8 cellular contexts compared by ENCODE assay signal in the genomic region with DNA sequence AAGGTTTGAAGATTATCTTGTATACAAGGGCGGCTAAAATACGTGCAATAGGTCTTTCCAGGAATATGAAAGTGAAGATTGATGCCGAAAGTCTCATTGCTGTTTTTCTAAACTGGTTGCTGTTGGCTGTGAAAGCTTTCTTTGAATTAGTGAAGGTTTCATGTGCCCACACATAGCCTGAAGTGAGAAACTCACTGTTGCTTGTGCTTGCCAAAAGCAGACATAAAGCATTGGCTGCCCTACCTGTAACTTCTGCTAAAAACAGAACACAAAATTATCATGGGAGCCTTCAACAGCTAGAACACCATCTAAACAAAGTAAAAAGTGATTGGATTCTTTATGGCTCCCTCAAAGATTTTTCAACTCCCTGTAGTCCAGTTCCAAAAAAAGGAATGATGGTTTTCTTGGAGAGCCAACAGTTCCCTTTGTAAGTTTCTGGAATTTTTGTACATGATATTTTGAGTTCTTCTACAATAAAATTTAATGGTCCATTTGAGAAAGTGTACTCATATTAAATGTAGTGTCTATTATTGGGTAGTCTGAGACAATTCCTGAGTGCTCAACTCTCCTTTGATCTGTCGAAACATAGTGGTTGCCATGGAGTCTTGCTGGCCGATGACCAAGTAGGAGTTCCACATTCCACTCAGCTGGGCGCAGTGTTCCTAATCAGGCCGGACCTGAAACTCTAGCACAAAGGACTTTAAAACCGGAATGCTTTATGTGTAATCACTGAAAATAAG.
DNase-seq lines count a peak whose midpoint lies in the region; ATAC-seq, FAIRE-seq and TF ChIP-seq lines count a peak whose summit lies in the region.

No MANE protein-coding gene starts in this region.

- H3K4me1 ChIP-seq in Karpas-422 (ENCODE audit: low read length) = peaks cover 42% of the 10 kb centered on the region
- no peaks in the 10 kb centered on the region for H3K4me1 ChIP-seq in GM12878 (ENCODE audit: control insufficient read depth, insufficient read depth, low read length)
- peaks cover 0 to 48% (median 34%) of the 10 kb centered on the region in 4 donors for H3K4me1 ChIP-seq in sigmoid colon
- H3K4me1 ChIP-seq in effector memory CD4-positive, alpha-beta T cell (ENCODE audit: control insufficient read depth, insufficient read depth, low read length, poor library complexity, severe bottlenecking) = no peaks in the 10 kb centered on the region

- in situ Hi-C loops in GM12878 (cut with MboI) = no loop called here

- SMC1A ChIA-PET in GM12878 (lab: Charles Lee; ENCODE audit: uncharacterized antibody, unreplicated experiment) = interaction anchor here (0.8 to 2.2 kb wide), 7 partner anchors 9 to 936 kb away, joined by 3 to 9 read pairs (median 4); no protein-coding TSS in a partner anchor

- 72% methylated on average over 8 of the region's 8 CpGs for WGBS in GM12878 (ENCODE audit: insufficient coverage, insufficient replicate concordance, low lambda C conversion rate, missing lambda C conversion rate)
- 36 to 51% methylated on average over 8 of the region's 8 CpGs for WGBS in sigmoid colon, 2 donors

- no peak for FAIRE-seq in GM12878 (lab: Jason Lieb, UNC)

- no peak overlapping the region for H3K4me2 ChIP-seq in Karpas-422 (ENCODE audit: low read depth, low read length, poor library complexity, severe bottlenecking)
- 0 out of 2 replicates have a peak overlapping the region, but pooled peaks have one; percentile 42 for H3K4me2 ChIP-seq in GM12878 (ENCODE audit: control insufficient read depth, insufficient read depth)

- H3K4me3 ChIP-seq in Karpas-422 (ENCODE audit: low read length) (no peak overlapping the region), GM12878 (no peak overlapping the region), sigmoid colon (no peak overlapping the region)
- no peak overlapping the region for H3K4me3 ChIP-seq in effector memory CD4-positive, alpha-beta T cell (ENCODE audit: insufficient read depth, low read depth, low read length, poor library complexity, severe bottlenecking)

- BruUV-seq in GM12878 (replicated peaks; lab: Mats Ljungman, UMichigan) = no TSS peak

- H3K27me3 ChIP-seq in Karpas-422 (ENCODE audit: low read length) (no peaks in the 10 kb centered on the region), GM12878 (replicated peaks in 1 of 2; ENCODE audit: control insufficient read depth in 2 of 2, insufficient read depth in 2 of 2, low read length in 1 of 2) (no peaks in the 10 kb centered on the region), sigmoid colon (no peaks in the 10 kb centered on the region)
- H3K27me3 ChIP-seq in effector memory CD4-positive, alpha-beta T cell (replicated peaks; ENCODE audit: control insufficient read depth, insufficient read depth, low read length, poor library complexity, severe bottlenecking) = no peaks in the 10 kb centered on the region

- H3K79me2 ChIP-seq in Karpas-422 (ENCODE audit: low read length) (peaks cover 88% of the 10 kb centered on the region), GM12878 (ENCODE audit: control insufficient read depth, insufficient read depth, low read length) (no peaks in the 10 kb centered on the region)

- RAD21 ChIA-PET in GM12878 (lab: Charles Lee; ENCODE audit: unreplicated experiment) = interaction anchor here (1.3 to 1.6 kb wide), 2 partner anchors 18 to 147 kb away, joined by 3 to 4 read pairs; no protein-coding TSS in a partner anchor

- no peak for TF ChIP-seq CTCF in GM12878 (IDR thresholded peaks at IDR 0.05 in 2 of 3, conservative IDR thresholded peaks at IDR 0.05 in 1 of 3; ENCODE audit: control insufficient read depth in 2 of 3, extremely low read depth in 1 of 3, insufficient read depth in 1 of 3, low read depth in 3 of 3, low read length in 3 of 3)
- TF ChIP-seq CTCF in sigmoid colon (IDR thresholded peaks at IDR 0.05) = peak in 2 of 4 experiments; percentile 18 to 29

- TF ChIP-seq EP300 in GM12878 (IDR thresholded peaks at IDR 0.05; ENCODE audit: borderline replicate concordance in 1 of 2, control insufficient read depth in 1 of 2, low read depth in 2 of 2, low read length in 2 of 2) (no peak), sigmoid colon (IDR thresholded peaks at IDR 0.05) (no peak)

- TF ChIP-seq POLR2A in GM12878 (IDR thresholded peaks at IDR 0.05; ENCODE audit: low read depth, low read length) (no peak), sigmoid colon (IDR thresholded peaks at IDR 0.05) (no peak)

- H3K36me3 ChIP-seq in Karpas-422 (ENCODE audit: insufficient read depth, low read length) (peaks cover 21% of the 10 kb centered on the region), GM12878 (ENCODE audit: control insufficient read depth in 2 of 2, insufficient read depth in 2 of 2, low read length in 1 of 2) (no peaks in the 10 kb centered on the region), sigmoid colon (no peaks in the 10 kb centered on the region)
- H3K36me3 ChIP-seq in effector memory CD4-positive, alpha-beta T cell (ENCODE audit: control insufficient read depth, insufficient read depth, low read length) = no peaks in the 10 kb centered on the region

- intact Hi-C loops in GM12878 (cut with micrococcal nuclease; ENCODE audit: unreplicated experiment) = no loop called here
- intact Hi-C loops in sigmoid colon (cut with DNase I) = no loop called here

- DNase-seq in DMS79 (lab: John Stamatoyannopoulos, UW) = peak; percentile 90
- no peak for DNase-seq in Karpas-422
- no peak for DNase-seq in GM12878 (ENCODE audit: low read depth, low spot score)
- peak in 33 of 51 donors; percentile 7 to 67 (median 39) for DNase-seq in hypothalamus (lab: John Stamatoyannopoulos, UW)
- peak; percentile 95 for DNase-seq in sigmoid colon
- DNase-seq in effector memory CD4-positive, alpha-beta T cell = no peak
- DNase-seq in NCI-H2029 treated with DMSO at 0.1 percent for 48 hours (lab: John Stamatoyannopoulos, UW) = no peak

- CTCF ChIA-PET in GM12878 (lab: Yijun Ruan, JAX) = interaction anchor here (1.5 to 2.1 kb wide), 2 partner anchors 17 to 250 kb away, joined by 3 to 9 read pairs; no protein-coding TSS in a partner anchor

- H3K9ac ChIP-seq in Karpas-422 (ENCODE audit: low read length) (no peak overlapping the region), GM12878 (ENCODE audit: control insufficient read depth, insufficient read depth, low read length) (no peak overlapping the region)

- H3K9me2 ChIP-seq in Karpas-422 (replicated peaks; ENCODE audit: insufficient read depth, low read length) = no peaks in the 10 kb centered on the region

- H3K9me3 ChIP-seq in Karpas-422 (ENCODE audit: low read length) (no peaks in the 10 kb centered on the region), GM12878 (replicated peaks; ENCODE audit: control insufficient read depth, insufficient read depth, low read length) (no peaks in the 10 kb centered on the region), sigmoid colon (no peaks in the 10 kb centered on the region)
- H3K9me3 ChIP-seq in effector memory CD4-positive, alpha-beta T cell (ENCODE audit: control insufficient read depth, low read length) = no peaks in the 10 kb centered on the region

- peak overlapping the region; percentile 40 for H3K27ac ChIP-seq in Karpas-422 (ENCODE audit: low read length)
- H3K27ac ChIP-seq in GM12878 (ENCODE audit: control insufficient read depth, insufficient read depth) = no peak overlapping the region
- peak overlapping the region; percentile 68 to 78 (median 72) for H3K27ac ChIP-seq in sigmoid colon
- no peak overlapping the region for H3K27ac ChIP-seq in effector memory CD4-positive, alpha-beta T cell (ENCODE audit: insufficient read depth, low read length, poor library complexity, severe bottlenecking)

- TF ChIP-seq RAD21 in GM12878 (IDR thresholded peaks at IDR 0.05; ENCODE audit: insufficient read depth, low read depth, low read length) = no peak

- H4K20me1 ChIP-seq in Karpas-422 (ENCODE audit: insufficient read depth, low read depth, low read length) = peaks cover 6% of the 10 kb centered on the region; the same call in 1 of the 2 replicates
- no peaks in the 10 kb centered on the region for H4K20me1 ChIP-seq in GM12878 (ENCODE audit: control insufficient read depth, insufficient read depth)

- ATAC-seq in GM12878 = peak; percentile 53; the same call in 1 of the 3 replicates
- ATAC-seq in SK-N-SH treated with all-trans-retinoic acid at 6 μM for 48 hours = no peak

- POLR2A ChIA-PET in GM12878 (lab: Charles Lee) = no interaction called here

- H2AFZ ChIP-seq in Karpas-422 (ENCODE audit: low read length) (no peak overlapping the region), GM12878 (ENCODE audit: control insufficient read depth, low read depth, low read length) (no peak overlapping the region)

TF ChIP-seq in GM12878, 131 proteins besides CTCF, POLR2A, EP300 and RAD21 (continues in another document):
- TF ChIP-seq SIX5 (IDR thresholded peaks at IDR 0.05; ENCODE audit: low read depth, low read length, severe bottlenecking) = no peak
- TF ChIP-seq ZNF24 (IDR thresholded peaks at IDR 0.05) = peak; percentile 67; the same call in 1 of the 2 replicates
- TF ChIP-seq FOXM1 (IDR thresholded peaks at IDR 0.05; ENCODE audit: low read depth, low read length) = no peak

TF ChIP-seq in SK-N-SH treated with all-trans-retinoic acid at 6 μM for 48 hours, 23 proteins besides CTCF, POLR2A, EP300 and RAD21 (continues in another document):
- TF ChIP-seq CREB5 (CRISPR knock-in tag; IDR thresholded peaks at IDR 0.05; ENCODE audit: low read depth) (no peak), CSRNP3 (CRISPR knock-in tag; IDR thresholded peaks at IDR 0.05) (no peak)

Comparison
In these comparisons a context has a peak if more than half of its experiments do, and no peak if none do; other contexts are left out.
1. DNase-seq: peak in DMS79 (single experiment), hypothalamus (33 of 51) and sigmoid colon (single experiment); none in Karpas-422 (single experiment), GM12878 (single experiment), effector memory CD4-positive, alpha-beta T cell (0 of 3) and NCI-H2029 treated with DMSO at 0.1 percent for 48 hours (single experiment).
2. H3K27ac ChIP-seq: peak in Karpas-422 (single experiment) and sigmoid colon (4 of 4); none in GM12878 (single experiment) and effector memory CD4-positive, alpha-beta T cell (single experiment).